ENCODE assay signal across 8 cellular contexts in the genomic region with DNA sequence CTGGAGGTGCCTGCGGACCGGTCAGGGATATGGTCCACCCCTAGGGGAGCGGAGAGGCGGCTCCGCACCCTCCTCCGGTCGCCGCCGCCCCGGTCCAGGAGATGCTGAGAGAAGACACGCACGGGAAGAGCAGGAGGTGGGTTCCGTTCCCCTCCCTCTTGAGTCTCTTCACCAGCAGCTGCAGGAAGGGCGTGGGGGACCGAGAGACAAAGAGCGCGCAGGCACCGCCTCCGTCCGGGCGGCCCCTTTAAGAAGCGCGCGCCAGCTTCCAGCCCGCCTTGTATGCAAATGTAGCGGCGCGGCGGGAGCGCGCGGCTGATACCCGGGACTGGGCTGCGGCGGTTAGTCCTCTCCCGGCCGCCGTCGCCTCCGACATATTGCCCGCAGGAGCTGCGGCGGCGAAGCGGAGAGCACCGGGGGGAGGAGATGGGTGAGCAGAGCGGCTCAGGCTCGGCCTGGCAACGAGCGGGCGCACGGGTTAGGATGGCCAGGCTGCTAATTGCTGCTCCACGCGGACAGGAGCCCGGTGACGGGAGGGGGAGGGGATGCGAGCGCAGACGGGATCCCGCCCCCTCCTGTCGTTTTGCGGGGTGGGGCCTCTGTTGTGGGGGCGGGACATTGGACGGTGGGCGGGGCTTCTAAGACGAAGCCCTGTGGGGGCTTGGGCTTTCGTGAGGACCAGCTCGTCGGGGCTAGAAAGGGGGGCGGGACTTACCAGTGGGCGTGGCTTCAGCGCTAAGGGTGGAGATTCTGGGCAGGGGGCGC. TPM values are rescaled to one million over a fixed set of nuclear protein-coding genes. Genes with fewer than 3 reads are reported as not detected.
DNase-seq lines count a peak whose midpoint lies in the region; ATAC-seq, FAIRE-seq and TF ChIP-seq lines count a peak whose summit lies in the region.

A gene (plus strand): TSS at position 318 of the 765 bp plus-strand sequence. CDS start 109 bp downstream, at position 427.

- in situ Hi-C loops in transverse colon (cut with MboI; ENCODE audit: low pct_ligation_motif_present in 1 of 4, low pct_unique_long_range_greater_than_20kb in 1 of 4, low sequenced_read_pairs in 3 of 4): no loop called here

- peak within 1 kb of the TSS; percentile 94 for H4K8ac ChIP-seq in trophoblast cell (ENCODE audit: low read depth, low read length)

- peak; percentile 92 for FAIRE-seq in GM12892 (lab: Jason Lieb, UNC)

- peaks cover 29% of the 10 kb centered on the region for H3K4me1 Mint-ChIP-seq in activated naive CD8-positive, alpha-beta T cell treated with anti-CD3 and anti-CD28 coated beads, Interleukin-2, amount 50 U/mL, for 24 hours

- no peak for TF ChIP-seq EP300 in transverse colon (IDR thresholded peaks at IDR 0.05; ENCODE audit: low read depth)

- TF ChIP-seq CTCF in cardiac muscle cell (IDR thresholded peaks at IDR 0.05; ENCODE audit: low read depth, low read length): peak; percentile 7
- peak in 3 of 5 experiments; percentile 12 to 40 (median 38) for TF ChIP-seq CTCF in transverse colon (IDR thresholded peaks at IDR 0.05)

- WGBS in trophoblast cell (ENCODE audit: extremely low coverage, insufficient coverage, insufficient read length): no CpG with 5 or more reads among the region's 73 CpGs
- 1% methylated on average over 21 of the region's 73 CpGs; no CpG with 5 or more reads in 1 of the 2 donors for WGBS in transverse colon (ENCODE audit: low coverage in 1 of 2), 2 donors

- peak within 1 kb of the TSS; percentile 83 for H3K18ac ChIP-seq in trophoblast cell (ENCODE audit: low read length)

- peak within 1 kb of the TSS; percentile 74 for H3K27ac ChIP-seq in cardiac muscle cell
- peak within 1 kb of the TSS; percentile 91 for H3K27ac ChIP-seq in trophoblast cell (ENCODE audit: low read depth, low read length)
- peak within 1 kb of the TSS; percentile 87 to 99 (median 96) for H3K27ac ChIP-seq in transverse colon

- peak; percentile 84 for ATAC-seq in HG02840 (IDR thresholded peaks at IDR 0.05; ENCODE audit: low FRiP score, unreplicated experiment)
- ATAC-seq in activated naive CD8-positive, alpha-beta T cell treated with anti-CD3 and anti-CD28 coated beads, Interleukin-2, amount 50 U/mL, for 24 hours: peak; percentile 92

- H4K12ac ChIP-seq in trophoblast cell (ENCODE audit: low read depth, low read length): peak within 1 kb of the TSS; percentile 84

- H4K91ac ChIP-seq in trophoblast cell (ENCODE audit: low read depth, low read length): peak within 1 kb of the TSS; percentile 86

- peak within 1 kb of the TSS; percentile 93 for H3K4me2 ChIP-seq in trophoblast cell (ENCODE audit: low read length)

- peak within 1 kb of the TSS; percentile 95 for H2AFZ ChIP-seq in trophoblast cell (ENCODE audit: insufficient read depth, low read length, poor library complexity)

- H3K27ac Mint-ChIP-seq in activated naive CD8-positive, alpha-beta T cell treated with anti-CD3 and anti-CD28 coated beads, Interleukin-2, amount 50 U/mL, for 24 hours: peak within 1 kb of the TSS; percentile 96

- intact Hi-C loops in transverse colon (cut with DNase I; ENCODE audit: low total_unique reads): no loop called here

- no peaks in the 10 kb centered on the region for H3K9me3 Mint-ChIP-seq in activated naive CD8-positive, alpha-beta T cell treated with anti-CD3 and anti-CD28 coated beads, Interleukin-2, amount 50 U/mL, for 24 hours

- peak within 1 kb of the TSS; percentile 56 for H3K4me3 ChIP-seq in cardiac muscle cell
- peak within 1 kb of the TSS; percentile 100 for H3K4me3 ChIP-seq in trophoblast cell (ENCODE audit: low read depth, low read length)
- peak within 1 kb of the TSS; percentile 74 to 90 (median 80) for H3K4me3 ChIP-seq in transverse colon

- peak within 1 kb of the TSS; percentile 91 for H3K4me3 Mint-ChIP-seq in activated naive CD8-positive, alpha-beta T cell treated with anti-CD3 and anti-CD28 coated beads, Interleukin-2, amount 50 U/mL, for 24 hours

- peak within 1 kb of the TSS; percentile 95 for H3K14ac ChIP-seq in trophoblast cell (ENCODE audit: low read length)

- H2BK120ac ChIP-seq in trophoblast cell (ENCODE audit: insufficient read depth, low read length, poor library complexity): peak within 1 kb of the TSS; percentile 87

- H2BK5ac ChIP-seq in trophoblast cell (ENCODE audit: low read depth, low read length, poor library complexity): peak within 1 kb of the TSS; percentile 83

- no peaks in the 10 kb centered on the region for H3K9me3 ChIP-seq in cardiac muscle cell (ENCODE audit: low read depth)
- H3K9me3 ChIP-seq in trophoblast cell (ENCODE audit: insufficient read depth, low read depth, low read length): no peaks in the 10 kb centered on the region
- H3K9me3 ChIP-seq in transverse colon: no peaks in the 10 kb centered on the region

- H3K4me1 ChIP-seq in cardiac muscle cell (ENCODE audit: low read depth): peaks cover 12% of the 10 kb centered on the region
- H3K4me1 ChIP-seq in trophoblast cell (ENCODE audit: control insufficient read depth in 1 of 2, insufficient read depth in 2 of 2, low read length in 2 of 2): peaks cover 2 to 15% of the 10 kb centered on the region in 2 experiments
- peaks cover 8 to 27% (median 15%) of the 10 kb centered on the region in 4 donors for H3K4me1 ChIP-seq in transverse colon

- peak; percentile 91 for DNase-seq in GM12892 (ENCODE audit: insufficient read length)
- DNase-seq in NCI-H1436 treated with DMSO at 0.1 percent for 48 hours (lab: John Stamatoyannopoulos, UW): peak; percentile 91
- peak; percentile 89 for DNase-seq in T follicular helper cell (ENCODE audit: low read depth)
- peak; percentile 92 for DNase-seq in activated naive CD8-positive, alpha-beta T cell treated with anti-CD3 and anti-CD28 coated beads, Interleukin-2, amount 50 U/mL, for 24 hours
- peak; percentile 97 to 98 for DNase-seq in cardiac muscle cell (ENCODE audit: low read depth in 1 of 2, low spot score in 1 of 2)
- DNase-seq in trophoblast cell: peak; percentile 91 to 92
- DNase-seq in transverse colon: peak; percentile 95

- H3K79me2 ChIP-seq in trophoblast cell (ENCODE audit: control insufficient read depth, insufficient read depth, low read length, poor library complexity): peaks cover 4% of the 10 kb centered on the region

- no peaks in the 10 kb centered on the region for H3K27me3 Mint-ChIP-seq in activated naive CD8-positive, alpha-beta T cell treated with anti-CD3 and anti-CD28 coated beads, Interleukin-2, amount 50 U/mL, for 24 hours

- no peak within 1 kb of the TSS for H3K23ac ChIP-seq in trophoblast cell (ENCODE audit: low read length)

- no peak within 1 kb of the TSS for H2AK5ac ChIP-seq in trophoblast cell (ENCODE audit: low read length)

- H3K36me3 Mint-ChIP-seq in activated naive CD8-positive, alpha-beta T cell treated with anti-CD3 and anti-CD28 coated beads, Interleukin-2, amount 50 U/mL, for 24 hours (ENCODE audit: low read depth): peaks cover 10% of the 10 kb centered on the region

- H3K9ac ChIP-seq in trophoblast cell (ENCODE audit: low read length): peak within 1 kb of the TSS; percentile 98

- TF ChIP-seq POLR2A in GM12892 (IDR thresholded peaks at IDR 0.05; ENCODE audit: low read depth, low read length): peak; percentile 83
- peak; percentile 44 for TF ChIP-seq POLR2A in transverse colon (IDR thresholded peaks at IDR 0.05)

- H3K27me3 ChIP-seq in cardiac muscle cell (no peaks in the 10 kb centered on the region), trophoblast cell (ENCODE audit: insufficient read depth, low read length) (no peaks in the 10 kb centered on the region), transverse colon (peaks cover 2% of the 10 kb centered on the region)

- peaks cover 11% of the 10 kb centered on the region for H3K79me1 ChIP-seq in trophoblast cell (ENCODE audit: low read length)

- H3K4ac ChIP-seq in trophoblast cell (ENCODE audit: low read depth, low read length): peak within 1 kb of the TSS; percentile 37

- H3K36me3 ChIP-seq in cardiac muscle cell: peaks cover 18% of the 10 kb centered on the region
- peaks cover 14 to 21% of the 10 kb centered on the region in 2 experiments for H3K36me3 ChIP-seq in trophoblast cell (ENCODE audit: control insufficient read depth in 1 of 2, insufficient read depth in 2 of 2, low read length in 2 of 2)
- H3K36me3 ChIP-seq in transverse colon: peaks cover 0 to 6% (median 0%) of the 10 kb centered on the region in 4 donors

- H2BK12ac ChIP-seq in trophoblast cell (ENCODE audit: low read length): no peak within 1 kb of the TSS

RNA-seq across cellular contexts. Expression of the gene that starts here (rescaled TPM):
- polyA plus RNA-seq in GM12892 (2012; ENCODE audit: missing spikeins): 12.3 TPM
- 5.1 TPM in 2 replicates for total RNA-seq in cardiac muscle cell
- 4.6 and 7.0 TPM in 2 replicates for polyA plus RNA-seq in cardiac muscle cell
- 10.1 and 11.0 TPM in 2 replicates for polyA plus RNA-seq in trophoblast cell (2013)
- total RNA-seq in transverse colon: 10 to 100 TPM in 1 of 4 donors, 1 to 10 TPM in 3; 2.6 to 35.8 (median 3.5) TPM

Comparison
In these comparisons a context has a peak if more than half of its experiments do, and no peak if none do; other contexts are left out.
1. Peak in every context shown above with its lines: DNase-seq, ATAC-seq, H3K4me3 ChIP-seq and H3K27ac ChIP-seq.